ENCODE assay signal across 8 cellular contexts in genomic region chr13:41131665-41132511, GRCh38. TPM values are rescaled to one million over a fixed set of nuclear protein-coding genes. Genes with fewer than 3 reads are reported as not detected.
A peak's percentile ranks its signal among the peaks of the same experiment; 100 is the strongest.
DNase-seq lines count a peak whose midpoint lies in the region; ATAC-seq and TF ChIP-seq lines count a peak whose summit lies in the region.
"Not testable (repeated sequence)": the region's sequence is repeated elsewhere in the genome, so short reads cannot be mapped to it uniquely, and the experiment has no call there.

No MANE protein-coding gene starts in this region.

- not testable (repeated sequence) for TF ChIP-seq POLR2A in transverse colon (IDR thresholded peaks at IDR 0.05)

- H3K9me3 ChIP-seq in KOPT-K1 (ENCODE audit: insufficient read depth, low read length, poor library complexity, severe bottlenecking); iPS DF 6.9 (ENCODE audit: control insufficient read depth, insufficient read depth, low read length); neutrophil; transverse colon: not testable (repeated sequence)

- peaks cover 18% of the 10 kb centered on the region for H3K36me3 ChIP-seq in KOPT-K1 (ENCODE audit: insufficient read depth, low read length)
- H3K36me3 ChIP-seq in iPS DF 6.9 (ENCODE audit: control insufficient read depth, insufficient read depth, low read length); neutrophil; transverse colon: not testable (repeated sequence)

- H3K4me1 Mint-ChIP-seq in central memory CD8-positive, alpha-beta T cell, result peaks cover 39% of the 10 kb centered on the region

- ATAC-seq in GM18498 (IDR thresholded peaks at IDR 0.05; ENCODE audit: unreplicated experiment) (peak; percentile 22), HG02571 (IDR thresholded peaks at IDR 0.05; ENCODE audit: unreplicated experiment) (peak; percentile 8)
- peak; percentile 4 for ATAC-seq in central memory CD8-positive, alpha-beta T cell (replicated peaks; ENCODE audit: extremely low read depth, poor library complexity, severe bottlenecking)

- DNase-seq in central memory CD8-positive, alpha-beta T cell (ENCODE audit: low spot score in 2 of 2); iPS DF 6.9 (ENCODE audit: low read depth, low spot score); transverse colon: not testable (repeated sequence)

- TF ChIP-seq EP300 in transverse colon (IDR thresholded peaks at IDR 0.05; ENCODE audit: low read depth), result not testable (repeated sequence)

- WGBS in iPS DF 6.9 (ENCODE audit: insufficient coverage, insufficient read length), result no CpG with 5 or more reads among the region's 48 CpGs
- 32% methylated on average over 36 of the region's 48 CpGs; no CpG with 5 or more reads in 1 of the 2 donors for WGBS in transverse colon (ENCODE audit: low coverage in 1 of 2), 2 donors

- not testable (repeated sequence) for H3K27me3 Mint-ChIP-seq in central memory CD8-positive, alpha-beta T cell

- peak overlapping the region; percentile 98 for H3K4me3 Mint-ChIP-seq in central memory CD8-positive, alpha-beta T cell

- not testable (repeated sequence) for TF ChIP-seq CTCF in WI38 (IDR thresholded peaks at IDR 0.05; ENCODE audit: low read depth, low read length); neutrophil (IDR thresholded peaks at IDR 0.05); transverse colon (IDR thresholded peaks at IDR 0.05)

- H3K27me3 ChIP-seq in iPS DF 6.9 (ENCODE audit: control insufficient read depth, insufficient read depth, low read length); neutrophil; transverse colon: not testable (repeated sequence)

- H3K27ac ChIP-seq in KOPT-K1 (ENCODE audit: low read depth, low read length, poor library complexity, severe bottlenecking), result peak overlapping the region; percentile 59
- not testable (repeated sequence) for H3K27ac ChIP-seq in iPS DF 6.9 (ENCODE audit: low read length)
- H3K27ac ChIP-seq in neutrophil, result peak overlapping the region; percentile 81
- H3K27ac ChIP-seq in transverse colon, result peak overlapping the region; percentile 78 to 93 (median 90)

- in situ Hi-C loops in transverse colon (cut with MboI; ENCODE audit: low pct_ligation_motif_present in 1 of 4, low pct_unique_long_range_greater_than_20kb in 1 of 4, low sequenced_read_pairs in 3 of 4), result loop anchor here in 2 of 4 donors (10.0 kb wide), 1 partner anchor 63 kb away; the partner anchor contains the start of gene KBTBD7 (in 2 of the 2)

- H3K4me3 ChIP-seq in WI38 (ENCODE audit: low read depth, low read length), result peak overlapping the region; percentile 78
- H3K4me3 ChIP-seq in iPS DF 6.9 (ENCODE audit: low read length), result peak overlapping the region; percentile 88
- H3K4me3 ChIP-seq in neutrophil (ENCODE audit: low read depth in 1 of 2, low read length in 1 of 2), result peak overlapping the region; percentile 76 to 95
- H3K4me3 ChIP-seq in transverse colon, result peak overlapping the region; percentile 65 to 74 (median 68)

- not testable (repeated sequence) for H3K36me3 Mint-ChIP-seq in central memory CD8-positive, alpha-beta T cell (ENCODE audit: insufficient read depth)

- intact Hi-C loops in transverse colon (cut with DNase I; ENCODE audit: low total_unique reads), result loop anchor here (2.0 kb wide), 1 partner anchor 63 kb away; the partner anchor contains the start of gene KBTBD7

- H3K4me1 ChIP-seq in iPS DF 6.9 (ENCODE audit: control insufficient read depth, insufficient read depth, low read length), result not testable (repeated sequence)
- H3K4me1 ChIP-seq in neutrophil (ENCODE audit: control insufficient read depth in 1 of 2, insufficient read depth in 1 of 2, low read depth in 1 of 2, low read length in 1 of 2) (peaks cover 66 to 68% of the 10 kb centered on the region in 2 experiments), transverse colon (peaks cover 7 to 42% (median 30%) of the 10 kb centered on the region in 4 donors)

- H3K9me3 Mint-ChIP-seq in central memory CD8-positive, alpha-beta T cell, result not testable (repeated sequence)

- H3K27ac Mint-ChIP-seq in central memory CD8-positive, alpha-beta T cell (ENCODE audit: low read depth), result peak overlapping the region; percentile 88

RNA-seq across cellular contexts. Expression of gene KBTBD6, which starts 0.7 kb away (rescaled TPM):
- 1 to 10 TPM in 3 of 4 donors, under 1 TPM in 1; 0.37 to 4.9 (median 2.1) TPM for total RNA-seq in transverse colon
